Comparison of ENCODE assay signal across 8 cellular contexts in genomic region chr9:34633851-34634550, GRCh38.
DNase-seq lines count a peak whose midpoint lies in the region; ATAC-seq and TF ChIP-seq lines count a peak whose summit lies in the region.

No MANE protein-coding gene starts in this region.

- peak; percentile 33 for ATAC-seq in GM18867 (IDR thresholded peaks at IDR 0.05; ENCODE audit: unreplicated experiment)
- ATAC-seq in GM19455 (IDR thresholded peaks at IDR 0.05; ENCODE audit: unreplicated experiment), result no peak

- peak; percentile 21 for DNase-seq in AG09309 (ENCODE audit: low read depth)
- DNase-seq in NCI-H128 (lab: John Stamatoyannopoulos, UW; ENCODE audit: unreplicated experiment), result peak; percentile 25
- DNase-seq in T-helper 9 cell, result peak; percentile 72
- peak; percentile 79 for DNase-seq in astrocyte of the hippocampus (ENCODE audit: low read depth, low spot score)
- peak in 41 of 51 donors; percentile 13 to 73 (median 45) for DNase-seq in hypothalamus (lab: John Stamatoyannopoulos, UW)
- peak; percentile 57 to 61 for DNase-seq in stimulated activated CD4-positive, alpha-beta T cell treated with anti-CD3 and anti-CD28 coated beads, Interleukin-12 subunit alpha, Interleukin-12 subunit beta, amount 100 ng/mL, for 24 hours (ENCODE audit: low read depth in 2 of 2)

- TF ChIP-seq CTCF in AG09309 (IDR thresholded peaks at IDR 0.05; ENCODE audit: control insufficient read depth, insufficient read depth, low read depth, low read length, missing control alignments), result peak; percentile 76

- H3K4me3 ChIP-seq in AG09309 (ENCODE audit: control insufficient read depth, low read depth, low read length), result no peak overlapping the region

Comparison
In these comparisons a context has a peak if more than half of its experiments do, and no peak if none do; other contexts are left out.
1. DNase-seq: peak in every context shown above with its lines; median percentile 79 in astrocyte of the hippocampus; 72 in T-helper 9 cell; 59 in stimulated activated CD4-positive, alpha-beta T cell treated with anti-CD3 and anti-CD28 coated beads, Interleukin-12 subunit alpha, Interleukin-12 subunit beta, amount 100 ng/mL, for 24 hours; 45 in hypothalamus; 25 in NCI-H128; 21 in AG09309.